Comparison of ENCODE assay signal across 1 cellular context in genomic region chr17:74690409-74690825, GRCh38.
TF ChIP-seq lines count a peak whose summit lies in the region.

No MANE protein-coding gene starts in this region.

TF ChIP-seq in HepG2, 621 proteins besides CTCF, POLR2A, EP300 and RAD21:
- no peak for TF ChIP-seq GATA4 (IDR thresholded peaks at IDR 0.05; ENCODE audit: borderline replicate concordance, low read depth)
TF ChIP-seq in HepG2: peak in this region for 0.
